In genomic region chr6:44039191-44039719, GRCh38 we compare ENCODE assay signal across 27 cellular contexts.
A peak's percentile ranks its signal among the peaks of the same experiment; 100 is the strongest.
DNase-seq lines count a peak whose midpoint lies in the region; TF ChIP-seq lines count a peak whose summit lies in the region.
"Had no signal": no experiment of that assay in that cellular context is flagged by ENCODE, and none has a peak within 500 bp of the region (broad histone marks: within the 10 kb centered on the region; RNA-seq: fewer than 3 reads in every experiment).

No MANE protein-coding gene starts in this region.

- H3K4me3 Mint-ChIP-seq in Calu3 (ENCODE audit: low read depth, unreplicated experiment) (no peak overlapping the region), endodermal cell (no peak overlapping the region)
- H3K4me3 Mint-ChIP-seq: activated CD8-positive, alpha-beta T cell treated with anti-CD3 and anti-CD28 coated beads for 36 hours; CD14-positive monocyte; type B pancreatic cell had no signal

- H3K4me1 Mint-ChIP-seq in Calu3 (ENCODE audit: low read depth, unreplicated experiment) (peaks cover 54% of the 10 kb centered on the region), endodermal cell (peaks cover 37% of the 10 kb centered on the region)

- H2AFZ ChIP-seq in PC-9 (no peak overlapping the region), trophoblast cell (ENCODE audit: insufficient read depth, low read length, poor library complexity) (no peak overlapping the region)

- H3K4me3 ChIP-seq in PC-9 (no peak overlapping the region), endodermal cell (ENCODE audit: low read length) (no peak overlapping the region), trophoblast cell (ENCODE audit: low read depth, low read length) (no peak overlapping the region)
- no peak overlapping the region for H3K4me3 ChIP-seq in effector memory CD4-positive, alpha-beta T cell (ENCODE audit: insufficient read depth, low read depth, low read length, poor library complexity, severe bottlenecking)
- H3K4me3 ChIP-seq: esophagus muscularis mucosa, HAP-1, lower lobe of right lung, smooth muscle cell, stomach had no signal

- H3K36me3 Mint-ChIP-seq in Calu3 (ENCODE audit: insufficient read depth, unreplicated experiment) (peaks cover 7% of the 10 kb centered on the region), endodermal cell (ENCODE audit: low read depth) (no peaks in the 10 kb centered on the region)
- H3K36me3 Mint-ChIP-seq: type B pancreatic cell had no signal

- no peak overlapping the region for H3K23ac ChIP-seq in trophoblast cell (ENCODE audit: low read length)

- no peak overlapping the region for H3K14ac ChIP-seq in trophoblast cell (ENCODE audit: low read length)

- no TSS peak for BruUV-seq in Calu3 (replicated peaks; lab: Mats Ljungman, UMichigan)
- no TSS peak for BruUV-seq in PC-9 (replicated peaks; lab: Mats Ljungman, UMichigan)

- H3K27me3 Mint-ChIP-seq in Calu3 (ENCODE audit: unreplicated experiment), result no peaks in the 10 kb centered on the region
- no peaks in the 10 kb centered on the region for H3K27me3 Mint-ChIP-seq in endodermal cell (ENCODE audit: insufficient read depth)
- H3K27me3 Mint-ChIP-seq: activated CD8-positive, alpha-beta T cell treated with anti-CD3 and anti-CD28 coated beads for 36 hours; type B pancreatic cell had no signal

- peak overlapping the region; percentile 33 for H2BK12ac ChIP-seq in trophoblast cell (ENCODE audit: low read length)

- no peak overlapping the region for H3K4ac ChIP-seq in trophoblast cell (ENCODE audit: low read depth, low read length)

- no peak overlapping the region for H4K91ac ChIP-seq in trophoblast cell (ENCODE audit: low read depth, low read length)

- H3F3A ChIP-seq in PC-9 (ENCODE audit: insufficient read depth, low read depth), result peaks cover 76% of the 10 kb centered on the region

- H3K27ac ChIP-seq in PC-9 (peak overlapping the region; percentile 99), endodermal cell (ENCODE audit: low read depth, low read length) (no peak overlapping the region), trophoblast cell (ENCODE audit: low read depth, low read length) (no peak overlapping the region)
- no peak overlapping the region for H3K27ac ChIP-seq in effector memory CD4-positive, alpha-beta T cell (ENCODE audit: insufficient read depth, low read length, poor library complexity, severe bottlenecking)
- H3K27ac ChIP-seq: lower lobe of right lung, stomach had no signal

- H3K27me3 ChIP-seq in PC-9 (ENCODE audit: insufficient read depth, low read depth) (no peaks in the 10 kb centered on the region), endodermal cell (ENCODE audit: control insufficient read depth, insufficient read depth, low read length, poor library complexity, severe bottlenecking) (no peaks in the 10 kb centered on the region), trophoblast cell (ENCODE audit: insufficient read depth, low read length) (no peaks in the 10 kb centered on the region)
- no peaks in the 10 kb centered on the region for H3K27me3 ChIP-seq in effector memory CD4-positive, alpha-beta T cell (replicated peaks; ENCODE audit: control insufficient read depth, insufficient read depth, low read length, poor library complexity, severe bottlenecking)
- H3K27me3 ChIP-seq: esophagus muscularis mucosa, stomach had no signal

- peaks cover 30% of the 10 kb centered on the region for H3K79me1 ChIP-seq in trophoblast cell (ENCODE audit: low read length)

- H3K18ac ChIP-seq in trophoblast cell (ENCODE audit: low read length), result no peak overlapping the region

- no peak overlapping the region for H2BK5ac ChIP-seq in trophoblast cell (ENCODE audit: low read depth, low read length, poor library complexity)

- no peak overlapping the region for H4K8ac ChIP-seq in trophoblast cell (ENCODE audit: low read depth, low read length)

- H3K36me3 ChIP-seq in PC-9 (ENCODE audit: low read depth) (no peaks in the 10 kb centered on the region), endodermal cell (ENCODE audit: control insufficient read depth, insufficient read depth, low read length) (no peaks in the 10 kb centered on the region), trophoblast cell (ENCODE audit: control insufficient read depth in 1 of 2, insufficient read depth in 2 of 2, low read length in 2 of 2) (no peaks in the 10 kb centered on the region)
- H3K36me3 ChIP-seq in effector memory CD4-positive, alpha-beta T cell (ENCODE audit: control insufficient read depth, insufficient read depth, low read length), result no peaks in the 10 kb centered on the region
- H3K36me3 ChIP-seq: esophagus muscularis mucosa, HAP-1, lower lobe of right lung, stomach had no signal

- WGBS in endodermal cell (ENCODE audit: insufficient coverage in 1 of 2, insufficient read length in 1 of 2), 2 experiments, result 94 to 100% methylated on average over 1 to 5 of the region's 6 CpGs
- no CpG with 5 or more reads among the region's 6 CpGs for WGBS in trophoblast cell (ENCODE audit: extremely low coverage, insufficient coverage, insufficient read length)

- H3K27ac Mint-ChIP-seq in Calu3 (ENCODE audit: unreplicated experiment) (no peak overlapping the region), endodermal cell (no peak overlapping the region)
- H3K27ac Mint-ChIP-seq: activated CD8-positive, alpha-beta T cell treated with anti-CD3 and anti-CD28 coated beads for 36 hours; type B pancreatic cell had no signal

- intact Hi-C loops in Calu3 (cut with micrococcal nuclease; ENCODE audit: unreplicated experiment) (no loop called here), PC-9 (cut with micrococcal nuclease; ENCODE audit: unreplicated experiment) (no loop called here)

- H3K4me2 ChIP-seq in PC-9 (peak overlapping the region; percentile 77; the same call in 1 of the 2 replicates), trophoblast cell (ENCODE audit: low read length) (no peak overlapping the region)
- H3K4me2 ChIP-seq: smooth muscle cell had no signal

- TF ChIP-seq CTCF in Calu3 (IDR thresholded peaks at IDR 0.05; ENCODE audit: unreplicated experiment) (no peak), PC-9 (conservative IDR thresholded peaks at IDR 0.05) (no peak), endodermal cell (conservative IDR thresholded peaks at IDR 0.05) (no peak)

- H3K9me3 ChIP-seq in PC-9 (ENCODE audit: insufficient read depth, low read depth), result no peaks in the 10 kb centered on the region
- no peaks in the 10 kb centered on the region for H3K9me3 ChIP-seq in endodermal cell (ENCODE audit: control insufficient read depth, low read length)
- H3K9me3 ChIP-seq in trophoblast cell (ENCODE audit: insufficient read depth, low read depth, low read length), result peaks cover 2% of the 10 kb centered on the region
- H3K9me3 ChIP-seq in effector memory CD4-positive, alpha-beta T cell (ENCODE audit: control insufficient read depth, low read length), result no peaks in the 10 kb centered on the region
- H3K9me3 ChIP-seq: esophagus muscularis mucosa, HAP-1, lower lobe of right lung, stomach had no signal

- DNase-seq in Calu3 (peak; percentile 50), PC-9 (no peak), endodermal cell (peak; percentile 52), trophoblast cell (no peak), dedifferentiated amniotic fluid mesenchymal stem cell (ENCODE audit: extremely low spot score) (no peak), NCI-H1694 treated with DMSO at 0.1 percent for 48 hours (lab: John Stamatoyannopoulos, UW) (no peak), NCI-H526 treated with DMSO at 0.1 percent for 48 hours (lab: John Stamatoyannopoulos, UW) (no peak)
- no peak for DNase-seq in effector memory CD4-positive, alpha-beta T cell
- DNase-seq: activated CD4-positive, CD25-positive, alpha-beta regulatory T cell; activated CD8-positive, alpha-beta T cell treated with anti-CD3 and anti-CD28 coated beads for 36 hours; activated naive CD4-positive, alpha-beta T cell; activated T-cell treated with anti-CD3 and anti-CD28 coated beads, Interleukin-2, amount 50 U/mL, for 1 hour; anterior cingulate cortex; effector CD4-positive, alpha-beta T cell; hippocampal formation; KG1; NCI-H146; NCI-H2171; NCI-H524; stimulated activated CD4-positive, alpha-beta T cell treated with anti-CD3 and anti-CD28 coated beads, Interleukin-4, amount 100 ng/mL, for 1 hour; stomach had no signal

- H2AK5ac ChIP-seq in trophoblast cell (ENCODE audit: low read length), result peak overlapping the region; percentile 20

- CTCF ChIA-PET in Calu3 (lab: Charles Lee), result interaction anchor here (0.6 kb wide), 1 partner anchor 40 kb away, joined by 3 read pairs; no protein-coding TSS in a partner anchor
- CTCF ChIA-PET in PC-9 (lab: Charles Lee), result no interaction called here

- H3K79me2 ChIP-seq in PC-9 (ENCODE audit: low read depth) (peaks cover 25% of the 10 kb centered on the region), trophoblast cell (ENCODE audit: control insufficient read depth, insufficient read depth, low read length, poor library complexity) (peaks cover 5% of the 10 kb centered on the region)

- H3K4me1 ChIP-seq in PC-9 (replicated peaks; ENCODE audit: insufficient read depth), result peaks cover 94% of the 10 kb centered on the region
- peaks cover 11% of the 10 kb centered on the region for H3K4me1 ChIP-seq in endodermal cell (ENCODE audit: control insufficient read depth, insufficient read depth, low read length)
- H3K4me1 ChIP-seq in trophoblast cell (ENCODE audit: control insufficient read depth in 1 of 2, insufficient read depth in 2 of 2, low read length in 2 of 2), result peaks cover 27 to 39% of the 10 kb centered on the region in 2 experiments
- H3K4me1 ChIP-seq in effector memory CD4-positive, alpha-beta T cell (ENCODE audit: control insufficient read depth, insufficient read depth, low read length, poor library complexity, severe bottlenecking), result no peaks in the 10 kb centered on the region

- no peak overlapping the region for H2BK120ac ChIP-seq in trophoblast cell (ENCODE audit: insufficient read depth, low read length, poor library complexity)

- no peak overlapping the region for H4K12ac ChIP-seq in trophoblast cell (ENCODE audit: low read depth, low read length)

- no peaks in the 10 kb centered on the region for H3K9me2 ChIP-seq in PC-9 (ENCODE audit: insufficient read depth)

- POLR2A ChIA-PET in PC-9 (lab: Charles Lee; ENCODE audit: unreplicated experiment), result interaction anchor here (0.5 to 0.6 kb wide), 2 partner anchors 84 to 461 kb away, joined by 3 to 4 read pairs; no protein-coding TSS in a partner anchor

- H3K9me3 Mint-ChIP-seq in Calu3 (ENCODE audit: low read depth, unreplicated experiment), result no peaks in the 10 kb centered on the region
- H3K9me3 Mint-ChIP-seq in endodermal cell, result no peaks in the 10 kb centered on the region
- H3K9me3 Mint-ChIP-seq: activated CD8-positive, alpha-beta T cell treated with anti-CD3 and anti-CD28 coated beads for 36 hours; type B pancreatic cell had no signal

- H4K20me1 ChIP-seq in PC-9 (ENCODE audit: insufficient read depth), result no peaks in the 10 kb centered on the region

- H3K9ac ChIP-seq in endodermal cell (ENCODE audit: extremely low read depth, low read length, poor library complexity, severe bottlenecking) (no peak overlapping the region), trophoblast cell (ENCODE audit: low read length) (no peak overlapping the region)

Comparison
In these comparisons a context has a peak if more than half of its experiments do, and no peak if none do; other contexts are left out.
1. DNase-seq: peak in Calu3 (single experiment) and endodermal cell (single experiment); none in PC-9 (0 of 2), trophoblast cell (0 of 2), dedifferentiated amniotic fluid mesenchymal stem cell (single experiment), NCI-H1694 treated with DMSO at 0.1 percent for 48 hours (single experiment), effector memory CD4-positive, alpha-beta T cell (0 of 3) and NCI-H526 treated with DMSO at 0.1 percent for 48 hours (single experiment).